Comparison of ENCODE assay signal across 1 cellular context in genomic region chr12:80939231-80939950, GRCh38.
TF ChIP-seq lines count a peak whose summit lies in the region.

No MANE protein-coding gene starts in this region.

TF ChIP-seq in HepG2, 621 proteins besides CTCF, POLR2A, EP300 and RAD21:
- TF ChIP-seq ZNF142 (CRISPR knock-in tag; IDR thresholded peaks at IDR 0.05) = no peak
- no peak for TF ChIP-seq PHF21A (CRISPR knock-in tag; IDR thresholded peaks at IDR 0.05)
- TF ChIP-seq HNRNPUL1 (IDR thresholded peaks at IDR 0.05; ENCODE audit: low read depth, low read length) = no peak
- no peak for TF ChIP-seq GLMP (CRISPR knock-in tag; IDR thresholded peaks at IDR 0.05; ENCODE audit: borderline replicate concordance)
- TF ChIP-seq DR1 (CRISPR knock-in tag; IDR thresholded peaks at IDR 0.05) = no peak
- TF ChIP-seq GATAD2A (CRISPR knock-in tag; IDR thresholded peaks at IDR 0.05) = peak; percentile 28; the same call in 1 of the 2 replicates
- TF ChIP-seq ZMAT3 (CRISPR knock-in tag; conservative IDR thresholded peaks at IDR 0.05) = no peak
- no peak for TF ChIP-seq ZNF101 (CRISPR knock-in tag; IDR thresholded peaks at IDR 0.05; ENCODE audit: borderline replicate concordance, low read depth)
- no peak for TF ChIP-seq ZNF773 (CRISPR knock-in tag; IDR thresholded peaks at IDR 0.05; ENCODE audit: borderline replicate concordance)
- no peak for TF ChIP-seq MXD1 (CRISPR knock-in tag; IDR thresholded peaks at IDR 0.05)
- no peak for TF ChIP-seq ZNF24 (IDR thresholded peaks at IDR 0.05)
- TF ChIP-seq ATF4 (CRISPR knock-in tag; IDR thresholded peaks at IDR 0.05) = 0 out of 4 replicates have a peak, but pooled peaks of 1 of the 2 experiments have one; percentile 35
- 0 out of 2 replicates have a peak, but pooled peaks have one; percentile 20 for TF ChIP-seq POLR2G (IDR thresholded peaks at IDR 0.05; ENCODE audit: low read depth, low read length)
- no peak for TF ChIP-seq ZNF616 (CRISPR knock-in tag; IDR thresholded peaks at IDR 0.05; ENCODE audit: low read depth)
- 0 out of 2 replicates have a peak, but pooled peaks have one; percentile 37 for TF ChIP-seq POGZ (CRISPR knock-in tag; IDR thresholded peaks at IDR 0.05)
- no peak for TF ChIP-seq RFX1 (IDR thresholded peaks at IDR 0.05)
- TF ChIP-seq MBD4 (IDR thresholded peaks at IDR 0.05; ENCODE audit: borderline replicate concordance, low read length) = peak; percentile 39; the same call in 1 of the 2 replicates
- no peak for TF ChIP-seq SATB2 (CRISPR knock-in tag; IDR thresholded peaks at IDR 0.05)
- no peak for TF ChIP-seq HNRNPK (IDR thresholded peaks at IDR 0.05; ENCODE audit: low read depth, low read length, poor library complexity, severe bottlenecking)
- no peak for TF ChIP-seq ZNF253 (CRISPR knock-in tag; IDR thresholded peaks at IDR 0.05; ENCODE audit: borderline replicate concordance)
- TF ChIP-seq ZNF740 (CRISPR knock-in tag; IDR thresholded peaks at IDR 0.05) = no peak
- TF ChIP-seq CEBPG (CRISPR knock-in tag; IDR thresholded peaks at IDR 0.05) = peak; percentile 38; the same call in 1 of the 2 replicates
- TF ChIP-seq GABPA (IDR thresholded peaks at IDR 0.05; ENCODE audit: low read depth, low read length) = no peak
- TF ChIP-seq GABPA (CRISPR knock-in tag; IDR thresholded peaks at IDR 0.05; ENCODE audit: low read depth) = peak; percentile 21; the same call in 1 of the 2 replicates
- no peak for TF ChIP-seq GMEB1 (CRISPR knock-in tag; IDR thresholded peaks at IDR 0.05; ENCODE audit: borderline replicate concordance)
- TF ChIP-seq ZNF350 (CRISPR knock-in tag; IDR thresholded peaks at IDR 0.05; ENCODE audit: borderline replicate concordance, low read depth) = no peak
- TF ChIP-seq HNF4A (CRISPR knock-in tag; IDR thresholded peaks at IDR 0.05) = no peak
- TF ChIP-seq ZBTB25 (CRISPR knock-in tag; IDR thresholded peaks at IDR 0.05) = no peak
- TF ChIP-seq MATR3 (CRISPR knock-in tag; IDR thresholded peaks at IDR 0.05) = no peak
- no peak for TF ChIP-seq ZBTB46 (CRISPR knock-in tag; IDR thresholded peaks at IDR 0.05; ENCODE audit: borderline replicate concordance)
- TF ChIP-seq RBM39 (IDR thresholded peaks at IDR 0.05; ENCODE audit: low read depth, low read length, poor library complexity, severe bottlenecking) = no peak
- TF ChIP-seq ATF1 (CRISPR knock-in tag; IDR thresholded peaks at IDR 0.05) = no peak
TF ChIP-seq in HepG2: peak in this region for 7.
